Comparison of ENCODE assay signal across 7 cellular contexts in genomic region chr15:68700395-68701123, GRCh38.
DNase-seq lines count a peak whose midpoint lies in the region; TF ChIP-seq lines count a peak whose summit lies in the region.

No MANE protein-coding gene starts in this region.

- H3K9me3 ChIP-seq in stomach smooth muscle (ENCODE audit: control insufficient read depth in 2 of 2, low read length in 2 of 2) = no peaks in the 10 kb centered on the region

- peak overlapping the region; percentile 17 to 58 for H3K9ac ChIP-seq in stomach smooth muscle (ENCODE audit: low read length in 2 of 2)

- no peaks in the 10 kb centered on the region for H3K9me3 Mint-ChIP-seq in HFFc6

- H3K36me3 ChIP-seq in stomach smooth muscle (ENCODE audit: control insufficient read depth in 2 of 2, insufficient read depth in 2 of 2, low read length in 2 of 2) = no peaks in the 10 kb centered on the region

- peaks cover 2% of the 10 kb centered on the region; the same call in 1 of the 2 replicates for H3K27me3 Mint-ChIP-seq in HFFc6 (ENCODE audit: insufficient read depth)

- H3K4me3 Mint-ChIP-seq in HFFc6 = no peak overlapping the region

- TF ChIP-seq CTCF in HFFc6 (IDR thresholded peaks at IDR 0.05) = no peak

- peak overlapping the region; percentile 73 for H3K27ac ChIP-seq in stomach smooth muscle (ENCODE audit: low read length)

- peaks cover 18% of the 10 kb centered on the region for H3K4me1 ChIP-seq in stomach smooth muscle (ENCODE audit: control insufficient read depth, insufficient read depth, low read length)

- no peak overlapping the region; the same call in 1 of the 2 replicates for H3K27ac Mint-ChIP-seq in HFFc6

- DNase-seq in NCI-H1417 (lab: John Stamatoyannopoulos, UW) (peak; percentile 72 to 92 (median 87)), amygdala (lab: John Stamatoyannopoulos, UW) (peak in 53 of 56 donors; percentile 23 to 86 (median 62)), inferior parietal cortex (ENCODE audit: extremely low spot score) (peak; percentile 80), HFFc6 (no peak), NOMO-1 treated with dmso at 0.1 percent for 144 hours (lab: John Stamatoyannopoulos, UW; ENCODE audit: unreplicated experiment) (no peak)
- DNase-seq in activated T-cell treated with anti-CD3 and anti-CD28 coated beads, Interleukin-2, amount 50 U/mL, for 48 hours = no peak

- H3K36me3 Mint-ChIP-seq in HFFc6 (ENCODE audit: low read depth) = no peaks in the 10 kb centered on the region

- peaks cover 7% of the 10 kb centered on the region; the same call in 1 of the 2 replicates for H3K4me1 Mint-ChIP-seq in HFFc6 (ENCODE audit: low read depth)

- peak overlapping the region; percentile 17 to 60 for H3K4me3 ChIP-seq in stomach smooth muscle (ENCODE audit: low read length in 2 of 2)

- H3K27me3 ChIP-seq in stomach smooth muscle (ENCODE audit: control insufficient read depth in 1 of 2, insufficient read depth in 2 of 2, low read length in 2 of 2) = peaks cover 0 to 2% of the 10 kb centered on the region in 2 donors

Comparison
In these comparisons a context has a peak if more than half of its experiments do, and no peak if none do; other contexts are left out.
1. DNase-seq: peak in NCI-H1417 (3 of 3), amygdala (53 of 56) and inferior parietal cortex (single experiment); none in activated T-cell treated with anti-CD3 and anti-CD28 coated beads, Interleukin-2, amount 50 U/mL, for 48 hours (0 of 2), HFFc6 (single experiment) and NOMO-1 treated with dmso at 0.1 percent for 144 hours (single experiment).